ENCODE assay signal across 8 cellular contexts in genomic region chr5:146291421-146292074, GRCh38. TPM values are rescaled to one million over a fixed set of nuclear protein-coding genes. Genes with fewer than 3 reads are reported as not detected.
DNase-seq lines count a peak whose midpoint lies in the region; ATAC-seq and TF ChIP-seq lines count a peak whose summit lies in the region.

No MANE protein-coding gene starts in this region.

- ATAC-seq in T-helper 17 cell (peak; percentile 64), gastroesophageal sphincter (no peak)

- TF ChIP-seq CTCF in GM10266 (IDR thresholded peaks at IDR 0.05; ENCODE audit: control insufficient read depth, insufficient read depth, low read depth, missing control alignments) (peak; percentile 53), gastroesophageal sphincter (IDR thresholded peaks at IDR 0.05) (peak in 3 of 4 experiments; percentile 17 to 61 (median 42))

- H3K9me3 ChIP-seq in T-helper 17 cell (ENCODE audit: control insufficient read depth, low read length, poor library complexity, severe bottlenecking): no peaks in the 10 kb centered on the region
- H3K9me3 ChIP-seq in gastroesophageal sphincter: no peaks in the 10 kb centered on the region

- no peaks in the 10 kb centered on the region for H3K36me3 Mint-ChIP-seq in T-helper 17 cell (ENCODE audit: low read depth)
- H3K36me3 Mint-ChIP-seq in activated T-helper 1 cell treated with anti-CD3 and anti-CD28 coated beads, Interleukin-12 subunit alpha, Interleukin-12 subunit beta, Interleukin-2, Interleukin-4 antibody, amounts not matched to agents 30 ng/mL and 10 ng/mL and 1 ng/mL, durations not matched to agents 14 hours and 24 hours and 36 hours (ENCODE audit: low read depth): peaks cover 8% of the 10 kb centered on the region

- TF ChIP-seq POLR2A in gastroesophageal sphincter (IDR thresholded peaks at IDR 0.05): no peak

- peaks cover 0 to 12% of the 10 kb centered on the region in 2 donors for H3K36me3 ChIP-seq in gastroesophageal sphincter

- no peaks in the 10 kb centered on the region for H3K4me1 ChIP-seq in gastroesophageal sphincter

- H3K27ac ChIP-seq in gastroesophageal sphincter: no peak overlapping the region

- no peak for TF ChIP-seq EP300 in gastroesophageal sphincter (IDR thresholded peaks at IDR 0.05)

- no peaks in the 10 kb centered on the region for H3K4me1 Mint-ChIP-seq in T-helper 17 cell
- no peaks in the 10 kb centered on the region for H3K4me1 Mint-ChIP-seq in activated T-helper 1 cell treated with anti-CD3 and anti-CD28 coated beads, Interleukin-12 subunit alpha, Interleukin-12 subunit beta, Interleukin-2, Interleukin-4 antibody, amounts not matched to agents 30 ng/mL and 10 ng/mL and 1 ng/mL, durations not matched to agents 14 hours and 24 hours and 36 hours (ENCODE audit: low read depth)

- WGBS in gastroesophageal sphincter (ENCODE audit: low coverage in 1 of 2), 2 donors: 20 to 21% methylated on average over 5 of the region's 5 CpGs

- no peaks in the 10 kb centered on the region for H3K9me3 Mint-ChIP-seq in activated T-helper 1 cell treated with anti-CD3 and anti-CD28 coated beads, Interleukin-12 subunit alpha, Interleukin-12 subunit beta, Interleukin-2, Interleukin-4 antibody, amounts not matched to agents 30 ng/mL and 10 ng/mL and 1 ng/mL, durations not matched to agents 14 hours and 24 hours and 36 hours

- H3K4me3 Mint-ChIP-seq in T-helper 17 cell: no peak overlapping the region
- H3K4me3 Mint-ChIP-seq in activated T-helper 1 cell treated with anti-CD3 and anti-CD28 coated beads, Interleukin-12 subunit alpha, Interleukin-12 subunit beta, Interleukin-2, Interleukin-4 antibody, amounts not matched to agents 30 ng/mL and 10 ng/mL and 1 ng/mL, durations not matched to agents 14 hours and 24 hours and 36 hours: no peak overlapping the region

- DNase-seq in AG08396 (ENCODE audit: low spot score): peak; percentile 38
- peak; percentile 42 for DNase-seq in GM10266 (ENCODE audit: extremely low spot score)
- DNase-seq in HCEC 1CT: peak; percentile 49
- peak; percentile 47 for DNase-seq in MV-4-11 (lab: John Stamatoyannopoulos, UW)
- DNase-seq in T-helper 17 cell: no peak
- DNase-seq in retina: peak; percentile 27
- DNase-seq in activated T-helper 1 cell treated with anti-CD3 and anti-CD28 coated beads, Interleukin-12 subunit alpha, Interleukin-12 subunit beta, Interleukin-2, Interleukin-4 antibody, amounts not matched to agents 30 ng/mL and 10 ng/mL and 1 ng/mL, durations not matched to agents 14 hours and 24 hours and 36 hours (ENCODE audit: low spot score): no peak

- H3K27me3 Mint-ChIP-seq in T-helper 17 cell: no peaks in the 10 kb centered on the region
- H3K27me3 Mint-ChIP-seq in activated T-helper 1 cell treated with anti-CD3 and anti-CD28 coated beads, Interleukin-12 subunit alpha, Interleukin-12 subunit beta, Interleukin-2, Interleukin-4 antibody, amounts not matched to agents 30 ng/mL and 10 ng/mL and 1 ng/mL, durations not matched to agents 14 hours and 24 hours and 36 hours (ENCODE audit: insufficient read depth): no peaks in the 10 kb centered on the region

- intact Hi-C loops in activated T-helper 1 cell treated with anti-CD3 and anti-CD28 coated beads, Interleukin-12 subunit alpha, Interleukin-12 subunit beta, Interleukin-2, Interleukin-4 antibody, amounts not matched to agents 30 ng/mL and 10 ng/mL and 1 ng/mL, durations not matched to agents 14 hours and 24 hours and 36 hours (cut with micrococcal nuclease): loop anchor here (1.0 kb wide), 1 partner anchor 136 kb away; no protein-coding TSS in a partner anchor

- H3K27ac Mint-ChIP-seq in T-helper 17 cell: no peak overlapping the region
- H3K27ac Mint-ChIP-seq in activated T-helper 1 cell treated with anti-CD3 and anti-CD28 coated beads, Interleukin-12 subunit alpha, Interleukin-12 subunit beta, Interleukin-2, Interleukin-4 antibody, amounts not matched to agents 30 ng/mL and 10 ng/mL and 1 ng/mL, durations not matched to agents 14 hours and 24 hours and 36 hours: no peak overlapping the region

- H3K4me3 ChIP-seq in gastroesophageal sphincter: no peak overlapping the region

- no peaks in the 10 kb centered on the region for H3K27me3 ChIP-seq in gastroesophageal sphincter

RNA-seq across cellular contexts. Expression of gene POU4F3, which starts 47.1 kb away (rescaled TPM):
- not detected for total RNA-seq in T-helper 17 cell
- total RNA-seq in gastroesophageal sphincter: not detected
- total RNA-seq in activated T-helper 1 cell treated with anti-CD3 and anti-CD28 coated beads, Interleukin-12 subunit alpha, Interleukin-12 subunit beta, Interleukin-2, Interleukin-4 antibody, amounts not matched to agents 30 ng/mL and 10 ng/mL and 1 ng/mL, durations not matched to agents 14 hours and 24 hours and 36 hours: not detected in 2 replicates

Comparison
In these comparisons a context has a peak if more than half of its experiments do, and no peak if none do; other contexts are left out.
1. DNase-seq: peak in AG08396 (single experiment), GM10266 (single experiment), HCEC 1CT (single experiment), MV-4-11 (single experiment) and retina (single experiment); none in T-helper 17 cell (0 of 3) and activated T-helper 1 cell treated with anti-CD3 and anti-CD28 coated beads, Interleukin-12 subunit alpha, Interleukin-12 subunit beta, Interleukin-2, Interleukin-4 antibody, amounts not matched to agents 30 ng/mL and 10 ng/mL and 1 ng/mL, durations not matched to agents 14 hours and 24 hours and 36 hours (single experiment).